ENCODE assay signal across 1 cellular context in the genomic region with DNA sequence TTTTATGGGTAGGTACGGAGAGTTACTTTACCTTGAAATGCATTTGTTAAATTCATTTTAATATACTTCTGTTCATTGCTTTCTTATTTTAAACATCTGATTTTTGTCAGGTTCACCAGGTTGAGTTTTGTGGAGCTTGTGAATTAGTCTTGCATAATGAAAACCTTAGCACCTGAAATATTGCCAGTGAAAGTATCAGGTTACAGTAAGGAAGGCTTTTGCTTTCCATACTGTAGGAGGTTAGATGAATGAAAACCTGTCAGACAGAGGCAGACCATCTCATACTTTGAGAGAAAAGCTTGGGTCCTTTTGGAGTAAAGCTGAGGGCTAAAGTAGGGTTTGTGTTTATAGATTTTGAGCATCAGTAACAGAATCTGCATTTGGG.
TF ChIP-seq lines count a peak whose summit lies in the region.

No MANE protein-coding gene starts in this region.

TF ChIP-seq in WTC11, 78 proteins besides CTCF, POLR2A, EP300 and RAD21 (continued from another document):
- TF ChIP-seq, protein P1, sequence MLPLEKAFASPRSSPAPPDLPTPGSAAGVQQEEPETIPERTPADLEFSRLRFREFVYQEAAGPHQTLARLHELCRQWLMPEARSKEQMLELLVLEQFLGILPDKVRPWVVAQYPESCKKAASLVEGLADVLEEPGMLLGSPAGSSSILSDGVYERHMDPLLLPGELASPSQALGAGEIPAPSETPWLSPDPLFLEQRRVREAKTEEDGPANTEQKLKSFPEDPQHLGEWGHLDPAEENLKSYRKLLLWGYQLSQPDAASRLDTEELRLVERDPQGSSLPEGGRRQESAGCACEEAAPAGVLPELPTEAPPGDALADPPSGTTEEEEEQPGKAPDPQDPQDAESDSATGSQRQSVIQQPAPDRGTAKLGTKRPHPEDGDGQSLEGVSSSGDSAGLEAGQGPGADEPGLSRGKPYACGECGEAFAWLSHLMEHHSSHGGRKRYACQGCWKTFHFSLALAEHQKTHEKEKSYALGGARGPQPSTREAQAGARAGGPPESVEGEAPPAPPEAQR (CRISPR knock-in tag; IDR thresholded peaks at IDR 0.05), result no peak
- TF ChIP-seq, protein P2, sequence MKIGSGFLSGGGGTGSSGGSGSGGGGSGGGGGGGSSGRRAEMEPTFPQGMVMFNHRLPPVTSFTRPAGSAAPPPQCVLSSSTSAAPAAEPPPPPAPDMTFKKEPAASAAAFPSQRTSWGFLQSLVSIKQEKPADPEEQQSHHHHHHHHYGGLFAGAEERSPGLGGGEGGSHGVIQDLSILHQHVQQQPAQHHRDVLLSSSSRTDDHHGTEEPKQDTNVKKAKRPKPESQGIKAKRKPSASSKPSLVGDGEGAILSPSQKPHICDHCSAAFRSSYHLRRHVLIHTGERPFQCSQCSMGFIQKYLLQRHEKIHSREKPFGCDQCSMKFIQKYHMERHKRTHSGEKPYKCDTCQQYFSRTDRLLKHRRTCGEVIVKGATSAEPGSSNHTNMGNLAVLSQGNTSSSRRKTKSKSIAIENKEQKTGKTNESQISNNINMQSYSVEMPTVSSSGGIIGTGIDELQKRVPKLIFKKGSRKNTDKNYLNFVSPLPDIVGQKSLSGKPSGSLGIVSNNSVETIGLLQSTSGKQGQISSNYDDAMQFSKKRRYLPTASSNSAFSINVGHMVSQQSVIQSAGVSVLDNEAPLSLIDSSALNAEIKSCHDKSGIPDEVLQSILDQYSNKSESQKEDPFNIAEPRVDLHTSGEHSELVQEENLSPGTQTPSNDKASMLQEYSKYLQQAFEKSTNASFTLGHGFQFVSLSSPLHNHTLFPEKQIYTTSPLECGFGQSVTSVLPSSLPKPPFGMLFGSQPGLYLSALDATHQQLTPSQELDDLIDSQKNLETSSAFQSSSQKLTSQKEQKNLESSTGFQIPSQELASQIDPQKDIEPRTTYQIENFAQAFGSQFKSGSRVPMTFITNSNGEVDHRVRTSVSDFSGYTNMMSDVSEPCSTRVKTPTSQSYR (CRISPR knock-in tag; IDR thresholded peaks at IDR 0.05), result no peak
- no peak for TF ChIP-seq PRRX2 (CRISPR knock-in tag; IDR thresholded peaks at IDR 0.05)
- TF ChIP-seq RELA (CRISPR knock-in tag; IDR thresholded peaks at IDR 0.05; ENCODE audit: borderline replicate concordance), result no peak
- no peak for TF ChIP-seq JAZF1 (CRISPR knock-in tag; IDR thresholded peaks at IDR 0.05)
- TF ChIP-seq NR2C2 (CRISPR knock-in tag; IDR thresholded peaks at IDR 0.05), result no peak
- TF ChIP-seq ZNF671 (CRISPR knock-in tag; IDR thresholded peaks at IDR 0.05), result no peak
- no peak for TF ChIP-seq ZNF219 (CRISPR knock-in tag; IDR thresholded peaks at IDR 0.05; ENCODE audit: borderline replicate concordance)
- TF ChIP-seq, protein P3, sequence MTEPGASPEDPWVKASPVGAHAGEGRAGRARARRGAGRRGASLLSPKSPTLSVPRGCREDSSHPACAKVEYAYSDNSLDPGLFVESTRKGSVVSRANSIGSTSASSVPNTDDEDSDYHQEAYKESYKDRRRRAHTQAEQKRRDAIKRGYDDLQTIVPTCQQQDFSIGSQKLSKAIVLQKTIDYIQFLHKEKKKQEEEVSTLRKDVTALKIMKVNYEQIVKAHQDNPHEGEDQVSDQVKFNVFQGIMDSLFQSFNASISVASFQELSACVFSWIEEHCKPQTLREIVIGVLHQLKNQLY (CRISPR knock-in tag; IDR thresholded peaks at IDR 0.05), result no peak
- TF ChIP-seq, protein P4, sequence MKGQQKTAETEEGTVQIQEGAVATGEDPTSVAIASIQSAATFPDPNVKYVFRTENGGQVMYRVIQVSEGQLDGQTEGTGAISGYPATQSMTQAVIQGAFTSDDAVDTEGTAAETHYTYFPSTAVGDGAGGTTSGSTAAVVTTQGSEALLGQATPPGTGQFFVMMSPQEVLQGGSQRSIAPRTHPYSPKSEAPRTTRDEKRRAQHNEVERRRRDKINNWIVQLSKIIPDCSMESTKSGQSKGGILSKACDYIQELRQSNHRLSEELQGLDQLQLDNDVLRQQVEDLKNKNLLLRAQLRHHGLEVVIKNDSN (CRISPR knock-in tag; IDR thresholded peaks at IDR 0.05), result no peak
- no peak for TF ChIP-seq TEAD1 (CRISPR knock-in tag; IDR thresholded peaks at IDR 0.05)
- TF ChIP-seq JUN (CRISPR knock-in tag; IDR thresholded peaks at IDR 0.05), result no peak
TF ChIP-seq in WTC11: peak in this region for 0.
